ENCODE assay signal across 1 cellular context in genomic region chr14:39762576-39763401, GRCh38.
TF ChIP-seq lines count a peak whose summit lies in the region.

No MANE protein-coding gene starts in this region.

TF ChIP-seq in HepG2, 621 proteins besides CTCF, POLR2A, EP300 and RAD21 (continued from another document and continues in another):
- no peak for TF ChIP-seq CREB1 (IDR thresholded peaks at IDR 0.05)
- peak; percentile 54; the same call in 1 of the 2 replicates for TF ChIP-seq CREB1 (CRISPR knock-in tag; IDR thresholded peaks at IDR 0.05)
- peak; percentile 82 for TF ChIP-seq GATA4 (IDR thresholded peaks at IDR 0.05; ENCODE audit: borderline replicate concordance, low read depth)
- TF ChIP-seq NFIB (CRISPR knock-in tag; IDR thresholded peaks at IDR 0.05; ENCODE audit: borderline replicate concordance): no peak
- no peak; the same call in 1 of the 2 replicates for TF ChIP-seq ZNF703 (CRISPR knock-in tag; IDR thresholded peaks at IDR 0.05; ENCODE audit: borderline replicate concordance)
- TF ChIP-seq RXRA (CRISPR knock-in tag; IDR thresholded peaks at IDR 0.05): no peak; the same call in 1 of the 2 replicates
- TF ChIP-seq ZNF225 (CRISPR knock-in tag; IDR thresholded peaks at IDR 0.05): peak; percentile 92; the same call in 1 of the 2 replicates
- peak; percentile 83; the same call in 1 of the 2 replicates for TF ChIP-seq ZNF460 (CRISPR knock-in tag; IDR thresholded peaks at IDR 0.05; ENCODE audit: borderline replicate concordance)
- peak; percentile 61; the same call in 1 of the 2 replicates for TF ChIP-seq IRF1 (CRISPR knock-in tag; IDR thresholded peaks at IDR 0.05; ENCODE audit: low read depth)
- peak; percentile 85; the same call in 1 of the 2 replicates for TF ChIP-seq FOXO1 (CRISPR knock-in tag; IDR thresholded peaks at IDR 0.05)
- TF ChIP-seq TEAD2 (CRISPR knock-in tag; IDR thresholded peaks at IDR 0.05): no peak
- peak; percentile 90 for TF ChIP-seq ARNT2 (CRISPR knock-in tag; IDR thresholded peaks at IDR 0.05; ENCODE audit: low read depth)
- peak; percentile 82; the same call in 1 of the 2 replicates for TF ChIP-seq TIGD3 (CRISPR knock-in tag; IDR thresholded peaks at IDR 0.05; ENCODE audit: borderline replicate concordance)
- TF ChIP-seq KLF11 (CRISPR knock-in tag; IDR thresholded peaks at IDR 0.05): no peak; the same call in 1 of the 2 replicates
- no peak for TF ChIP-seq IRX3 (CRISPR knock-in tag; IDR thresholded peaks at IDR 0.05; ENCODE audit: borderline replicate concordance, low read depth)
- TF ChIP-seq PBX2 (CRISPR knock-in tag; IDR thresholded peaks at IDR 0.05): 0 out of 2 replicates have a peak, but pooled peaks have one; percentile 31
- peak; percentile 75; the same call in 1 of the 2 replicates for TF ChIP-seq SRY (CRISPR knock-in tag; IDR thresholded peaks at IDR 0.05)
- peak; percentile 24; the same call in 1 of the 2 replicates for TF ChIP-seq CBFB (CRISPR knock-in tag; IDR thresholded peaks at IDR 0.05)
- TF ChIP-seq TRIM24 (CRISPR knock-in tag; IDR thresholded peaks at IDR 0.05): peak; percentile 100
- peak; percentile 89; the same call in 1 of the 2 replicates for TF ChIP-seq ZSCAN9 (CRISPR knock-in tag; IDR thresholded peaks at IDR 0.05; ENCODE audit: borderline replicate concordance)
- peak; percentile 97 for TF ChIP-seq RFXAP (CRISPR knock-in tag; IDR thresholded peaks at IDR 0.05; ENCODE audit: borderline replicate concordance)
- TF ChIP-seq MEIS2 (CRISPR knock-in tag; IDR thresholded peaks at IDR 0.05): peak; percentile 98
- TF ChIP-seq ZNF501 (CRISPR knock-in tag; IDR thresholded peaks at IDR 0.05): peak; percentile 100
- TF ChIP-seq KDM5B (CRISPR knock-in tag; IDR thresholded peaks at IDR 0.05; ENCODE audit: borderline replicate concordance): peak; percentile 99
- no peak for TF ChIP-seq ZSCAN30 (CRISPR knock-in tag; IDR thresholded peaks at IDR 0.05)
- TF ChIP-seq ZNF124 (CRISPR knock-in tag; IDR thresholded peaks at IDR 0.05): peak; percentile 21; the same call in 1 of the 2 replicates
- TF ChIP-seq, protein P1, sequence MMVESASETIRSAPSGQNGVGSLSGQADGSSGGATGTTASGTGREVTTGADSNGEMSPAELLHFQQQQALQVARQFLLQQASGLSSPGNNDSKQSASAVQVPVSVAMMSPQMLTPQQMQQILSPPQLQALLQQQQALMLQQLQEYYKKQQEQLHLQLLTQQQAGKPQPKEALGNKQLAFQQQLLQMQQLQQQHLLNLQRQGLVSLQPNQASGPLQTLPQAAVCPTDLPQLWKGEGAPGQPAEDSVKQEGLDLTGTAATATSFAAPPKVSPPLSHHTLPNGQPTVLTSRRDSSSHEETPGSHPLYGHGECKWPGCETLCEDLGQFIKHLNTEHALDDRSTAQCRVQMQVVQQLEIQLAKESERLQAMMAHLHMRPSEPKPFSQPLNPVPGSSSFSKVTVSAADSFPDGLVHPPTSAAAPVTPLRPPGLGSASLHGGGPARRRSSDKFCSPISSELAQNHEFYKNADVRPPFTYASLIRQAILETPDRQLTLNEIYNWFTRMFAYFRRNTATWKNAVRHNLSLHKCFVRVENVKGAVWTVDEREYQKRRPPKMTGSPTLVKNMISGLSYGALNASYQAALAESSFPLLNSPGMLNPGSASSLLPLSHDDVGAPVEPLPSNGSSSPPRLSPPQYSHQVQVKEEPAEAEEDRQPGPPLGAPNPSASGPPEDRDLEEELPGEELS (CRISPR knock-in tag; IDR thresholded peaks at IDR 0.05): peak; percentile 92
- no peak for TF ChIP-seq CHD4 (IDR thresholded peaks at IDR 0.05; ENCODE audit: borderline replicate concordance, low read length)
- TF ChIP-seq ZNF766 (CRISPR knock-in tag; IDR thresholded peaks at IDR 0.05; ENCODE audit: borderline replicate concordance): peak; percentile 94; the same call in 1 of the 2 replicates
- TF ChIP-seq IRF9 (CRISPR knock-in tag; IDR thresholded peaks at IDR 0.05; ENCODE audit: borderline replicate concordance): peak; percentile 98; the same call in 1 of the 2 replicates
- TF ChIP-seq ZNF879 (CRISPR knock-in tag; IDR thresholded peaks at IDR 0.05): no peak; the same call in 1 of the 2 replicates
- no peak for TF ChIP-seq PAF1 (CRISPR knock-in tag; IDR thresholded peaks at IDR 0.05)
- no peak for TF ChIP-seq E2F5 (CRISPR knock-in tag; conservative IDR thresholded peaks at IDR 0.05)
- peak; percentile 95 for TF ChIP-seq ZNF543 (CRISPR knock-in tag; IDR thresholded peaks at IDR 0.05)
- 0 out of 2 replicates have a peak, but pooled peaks have one; percentile 52 for TF ChIP-seq ZBTB4 (CRISPR knock-in tag; IDR thresholded peaks at IDR 0.05; ENCODE audit: borderline replicate concordance)
- no peak for TF ChIP-seq HNRNPL (IDR thresholded peaks at IDR 0.05; ENCODE audit: low read depth, low read length)
- TF ChIP-seq, protein P2, sequence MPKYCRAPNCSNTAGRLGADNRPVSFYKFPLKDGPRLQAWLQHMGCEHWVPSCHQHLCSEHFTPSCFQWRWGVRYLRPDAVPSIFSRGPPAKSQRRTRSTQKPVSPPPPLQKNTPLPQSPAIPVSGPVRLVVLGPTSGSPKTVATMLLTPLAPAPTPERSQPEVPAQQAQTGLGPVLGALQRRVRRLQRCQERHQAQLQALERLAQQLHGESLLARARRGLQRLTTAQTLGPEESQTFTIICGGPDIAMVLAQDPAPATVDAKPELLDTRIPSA (CRISPR knock-in tag; IDR thresholded peaks at IDR 0.05; ENCODE audit: borderline replicate concordance): no peak; the same call in 1 of the 2 replicates
- TF ChIP-seq HIVEP1 (CRISPR knock-in tag; IDR thresholded peaks at IDR 0.05): no peak; the same call in 1 of the 2 replicates
- peak; percentile 95; the same call in 1 of the 2 replicates for TF ChIP-seq ZMAT3 (CRISPR knock-in tag; conservative IDR thresholded peaks at IDR 0.05)
- peak; percentile 57; the same call in 1 of the 2 replicates for TF ChIP-seq ZNF616 (CRISPR knock-in tag; IDR thresholded peaks at IDR 0.05; ENCODE audit: low read depth)
- TF ChIP-seq, protein P3, sequence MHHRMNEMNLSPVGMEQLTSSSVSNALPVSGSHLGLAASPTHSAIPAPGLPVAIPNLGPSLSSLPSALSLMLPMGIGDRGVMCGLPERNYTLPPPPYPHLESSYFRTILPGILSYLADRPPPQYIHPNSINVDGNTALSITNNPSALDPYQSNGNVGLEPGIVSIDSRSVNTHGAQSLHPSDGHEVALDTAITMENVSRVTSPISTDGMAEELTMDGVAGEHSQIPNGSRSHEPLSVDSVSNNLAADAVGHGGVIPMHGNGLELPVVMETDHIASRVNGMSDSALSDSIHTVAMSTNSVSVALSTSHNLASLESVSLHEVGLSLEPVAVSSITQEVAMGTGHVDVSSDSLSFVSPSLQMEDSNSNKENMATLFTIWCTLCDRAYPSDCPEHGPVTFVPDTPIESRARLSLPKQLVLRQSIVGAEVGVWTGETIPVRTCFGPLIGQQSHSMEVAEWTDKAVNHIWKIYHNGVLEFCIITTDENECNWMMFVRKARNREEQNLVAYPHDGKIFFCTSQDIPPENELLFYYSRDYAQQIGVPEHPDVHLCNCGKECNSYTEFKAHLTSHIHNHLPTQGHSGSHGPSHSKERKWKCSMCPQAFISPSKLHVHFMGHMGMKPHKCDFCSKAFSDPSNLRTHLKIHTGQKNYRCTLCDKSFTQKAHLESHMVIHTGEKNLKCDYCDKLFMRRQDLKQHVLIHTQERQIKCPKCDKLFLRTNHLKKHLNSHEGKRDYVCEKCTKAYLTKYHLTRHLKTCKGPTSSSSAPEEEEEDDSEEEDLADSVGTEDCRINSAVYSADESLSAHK (CRISPR knock-in tag; IDR thresholded peaks at IDR 0.05; ENCODE audit: borderline replicate concordance): no peak; the same call in 1 of the 2 replicates
- peak; percentile 87 for TF ChIP-seq HOXA5 (CRISPR knock-in tag; IDR thresholded peaks at IDR 0.05)
- TF ChIP-seq MBNL3 (CRISPR knock-in tag; conservative IDR thresholded peaks at IDR 0.05): no peak
- TF ChIP-seq, protein P4, sequence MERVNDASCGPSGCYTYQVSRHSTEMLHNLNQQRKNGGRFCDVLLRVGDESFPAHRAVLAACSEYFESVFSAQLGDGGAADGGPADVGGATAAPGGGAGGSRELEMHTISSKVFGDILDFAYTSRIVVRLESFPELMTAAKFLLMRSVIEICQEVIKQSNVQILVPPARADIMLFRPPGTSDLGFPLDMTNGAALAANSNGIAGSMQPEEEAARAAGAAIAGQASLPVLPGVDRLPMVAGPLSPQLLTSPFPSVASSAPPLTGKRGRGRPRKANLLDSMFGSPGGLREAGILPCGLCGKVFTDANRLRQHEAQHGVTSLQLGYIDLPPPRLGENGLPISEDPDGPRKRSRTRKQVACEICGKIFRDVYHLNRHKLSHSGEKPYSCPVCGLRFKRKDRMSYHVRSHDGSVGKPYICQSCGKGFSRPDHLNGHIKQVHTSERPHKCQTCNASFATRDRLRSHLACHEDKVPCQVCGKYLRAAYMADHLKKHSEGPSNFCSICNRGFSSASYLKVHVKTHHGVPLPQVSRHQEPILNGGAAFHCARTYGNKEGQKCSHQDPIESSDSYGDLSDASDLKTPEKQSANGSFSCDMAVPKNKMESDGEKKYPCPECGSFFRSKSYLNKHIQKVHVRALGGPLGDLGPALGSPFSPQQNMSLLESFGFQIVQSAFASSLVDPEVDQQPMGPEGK (CRISPR knock-in tag; IDR thresholded peaks at IDR 0.05): peak; percentile 52; the same call in 1 of the 2 replicates
- no peak for TF ChIP-seq ZNF260 (CRISPR knock-in tag; IDR thresholded peaks at IDR 0.05; ENCODE audit: borderline replicate concordance, low read depth)
- TF ChIP-seq, protein P5, sequence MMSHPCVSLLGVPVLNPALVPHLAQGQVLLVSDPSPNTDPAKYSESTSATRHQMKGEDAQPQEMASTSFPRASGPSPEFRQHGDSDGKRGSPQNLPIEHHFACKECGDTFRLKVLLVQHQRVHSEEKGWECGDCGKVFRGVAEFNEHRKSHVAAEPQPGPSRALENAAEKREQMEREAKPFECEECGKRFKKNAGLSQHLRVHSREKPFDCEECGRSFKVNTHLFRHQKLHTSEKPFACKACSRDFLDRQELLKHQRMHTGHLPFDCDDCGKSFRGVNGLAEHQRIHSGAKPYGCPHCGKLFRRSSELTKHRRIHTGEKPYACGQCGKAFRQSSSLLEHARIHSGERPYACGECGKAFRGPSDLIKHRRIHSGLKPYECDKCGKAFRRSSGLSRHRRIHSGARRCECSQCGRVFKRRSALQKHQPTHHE (CRISPR knock-in tag; IDR thresholded peaks at IDR 0.05; ENCODE audit: borderline replicate concordance): peak; percentile 97
